ENCODE assay signal across 8 cellular contexts in the genomic region with DNA sequence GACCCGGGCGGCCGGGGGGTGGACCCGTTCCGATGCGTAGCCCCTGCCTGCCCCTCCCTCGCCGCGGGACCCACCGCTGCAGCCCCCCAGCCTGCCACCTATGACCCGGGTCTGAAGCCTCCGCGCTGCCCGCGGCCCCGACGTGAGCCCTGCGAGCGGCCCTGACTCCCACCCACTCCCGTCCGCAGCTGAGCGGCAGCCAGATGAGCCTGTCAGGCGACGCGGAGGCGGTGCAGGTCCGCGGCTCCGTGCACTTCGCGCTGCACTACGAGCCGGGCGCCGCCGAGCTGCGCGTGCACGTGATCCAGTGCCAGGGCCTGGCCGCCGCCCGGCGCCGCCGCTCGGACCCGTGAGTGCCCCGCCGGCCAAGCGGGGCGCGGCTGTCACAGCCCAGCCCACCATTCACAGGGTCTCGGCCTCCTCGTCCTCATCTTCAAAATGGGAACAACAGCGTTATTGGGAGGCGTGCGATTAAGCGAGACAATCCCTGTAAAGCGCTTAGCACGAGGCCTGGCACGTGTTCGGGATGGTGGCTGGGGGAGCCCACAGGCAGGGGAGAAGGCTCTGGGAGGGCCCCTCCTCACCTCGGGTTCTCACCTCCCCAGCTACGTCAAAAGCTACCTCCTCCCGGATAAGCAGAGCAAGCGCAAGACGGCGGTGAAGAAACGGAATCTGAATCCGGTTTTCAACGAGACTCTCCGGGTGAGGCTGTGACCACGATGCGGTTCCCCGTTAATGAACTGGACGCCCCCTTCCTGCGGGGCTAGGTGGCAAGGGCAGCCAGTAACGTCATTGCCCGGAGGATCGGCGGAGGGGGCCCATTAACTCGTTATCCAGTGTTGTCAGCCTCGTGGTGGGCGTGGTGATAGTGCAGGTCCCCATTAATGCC. TPM values are rescaled to one million over a fixed set of nuclear protein-coding genes. Genes with fewer than 3 reads are reported as not detected.
DNase-seq lines count a peak whose midpoint lies in the region; ATAC-seq, FAIRE-seq and TF ChIP-seq lines count a peak whose summit lies in the region.

No MANE protein-coding gene starts in this region.

- H3K4me2 ChIP-seq in GM12878 (ENCODE audit: control insufficient read depth, insufficient read depth) = peak overlapping the region; percentile 71; the same call in 1 of the 2 replicates

- BruUV-seq in GM12878 (replicated peaks; lab: Mats Ljungman, UMichigan) = no TSS peak

- CTCF ChIA-PET in CD4-positive, alpha-beta T cell (lab: Charles Lee) = interaction anchor here (1.3 kb wide), 1 partner anchor 7 kb away, joined by 4 read pairs; no protein-coding TSS in a partner anchor
- CTCF ChIA-PET in GM12878 (lab: Yijun Ruan, JAX) = interaction anchor here (1.3 kb wide), 1 partner anchor 37 kb away, joined by 3 read pairs; no protein-coding TSS in a partner anchor

- SMC1A ChIA-PET in GM12878 (lab: Charles Lee; ENCODE audit: uncharacterized antibody, unreplicated experiment) = no interaction called here

- H3K9ac ChIP-seq in GM12878 (ENCODE audit: control insufficient read depth, insufficient read depth, low read length) = no peak overlapping the region

- no peaks in the 10 kb centered on the region for H3K9me3 Mint-ChIP-seq in CD4-positive, alpha-beta T cell

- H3K4me1 ChIP-seq in GM12878 (ENCODE audit: control insufficient read depth, insufficient read depth, low read length) = no peaks in the 10 kb centered on the region; the same call in 1 of the 2 replicates
- peaks cover 0 to 63% (median 29%) of the 10 kb centered on the region in 6 donors for H3K4me1 ChIP-seq in spleen

- H3K9me3 ChIP-seq in CD4-positive, alpha-beta T cell (ENCODE audit: control insufficient read depth, low read length) = no peaks in the 10 kb centered on the region
- H3K9me3 ChIP-seq in GM12878 (replicated peaks; ENCODE audit: control insufficient read depth, insufficient read depth, low read length) = no peaks in the 10 kb centered on the region
- H3K9me3 ChIP-seq in spleen = no peaks in the 10 kb centered on the region

- FAIRE-seq in GM12878 (lab: Jason Lieb, UNC) = no peak

- peak in 1 of 10 experiments; percentile 11 for DNase-seq in CD4-positive, alpha-beta T cell
- DNase-seq in NCI-H1105 treated with DMSO at 0.1 percent for 48 hours (lab: John Stamatoyannopoulos, UW) (peak; percentile 81), GM12878 (ENCODE audit: low read depth, low spot score) (no peak), iPS-NIHi11 (ENCODE audit: low spot score) (peak; percentile 82), spleen (peak; percentile 85), NK-92 (lab: John Stamatoyannopoulos, UW; ENCODE audit: unreplicated experiment) (no peak)

- H3K79me2 ChIP-seq in GM12878 (ENCODE audit: control insufficient read depth, insufficient read depth, low read length) = no peaks in the 10 kb centered on the region

- RAD21 ChIA-PET in GM12878 (lab: Charles Lee; ENCODE audit: unreplicated experiment) = no interaction called here

- H3K4me3 Mint-ChIP-seq in CD4-positive, alpha-beta T cell = no peak overlapping the region

- no peak for TF ChIP-seq EP300 in GM12878 (IDR thresholded peaks at IDR 0.05; ENCODE audit: borderline replicate concordance in 1 of 2, control insufficient read depth in 1 of 2, low read depth in 2 of 2, low read length in 2 of 2)

- peak; percentile 75 for ATAC-seq in CD4-positive, alpha-beta T cell (ENCODE audit: poor library complexity)
- ATAC-seq in GM12878 (no peak), GM18909 (IDR thresholded peaks at IDR 0.05; ENCODE audit: poor library complexity, unreplicated experiment) (no peak), GM19035 (IDR thresholded peaks at IDR 0.05; ENCODE audit: unreplicated experiment) (no peak)

- no peak overlapping the region for H3K4me3 ChIP-seq in GM12878
- H3K4me3 ChIP-seq in spleen = peak overlapping the region; percentile 14 to 67 (median 32)

- H3K27ac ChIP-seq in CD4-positive, alpha-beta T cell (ENCODE audit: low read depth, low read length) = no peak overlapping the region
- H3K27ac ChIP-seq in GM12878 (ENCODE audit: control insufficient read depth, insufficient read depth) (no peak overlapping the region), spleen (peak overlapping the region in 1 of 8 donors; percentile 42)

- TF ChIP-seq CTCF in CD4-positive, alpha-beta T cell (IDR thresholded peaks at IDR 0.05) = no peak
- TF ChIP-seq CTCF in GM12878 (IDR thresholded peaks at IDR 0.05 in 2 of 3, conservative IDR thresholded peaks at IDR 0.05 in 1 of 3; ENCODE audit: control insufficient read depth in 2 of 3, extremely low read depth in 1 of 3, insufficient read depth in 1 of 3, low read depth in 3 of 3, low read length in 3 of 3) (no peak), spleen (IDR thresholded peaks at IDR 0.05 in 8 of 11, conservative IDR thresholded peaks at IDR 0.05 in 3 of 11) (no peak)

- no peaks in the 10 kb centered on the region for H3K27me3 Mint-ChIP-seq in CD4-positive, alpha-beta T cell

- WGBS in GM12878 (ENCODE audit: insufficient coverage, insufficient replicate concordance, low lambda C conversion rate, missing lambda C conversion rate) = 67% methylated on average over 84 of the region's 84 CpGs
- 53 to 76% (median 58%) methylated on average over 64 to 84 of the region's 84 CpGs for WGBS in spleen, 5 donors

- peaks cover 16% of the 10 kb centered on the region for H3K4me1 Mint-ChIP-seq in CD4-positive, alpha-beta T cell (ENCODE audit: low read depth)

- H3K27ac Mint-ChIP-seq in CD4-positive, alpha-beta T cell = no peak overlapping the region

- no peak overlapping the region for H2AFZ ChIP-seq in GM12878 (ENCODE audit: control insufficient read depth, low read depth, low read length)

- TF ChIP-seq RAD21 in GM12878 (IDR thresholded peaks at IDR 0.05; ENCODE audit: insufficient read depth, low read depth, low read length) = no peak

- H3K27me3 ChIP-seq in CD4-positive, alpha-beta T cell (ENCODE audit: control insufficient read depth, insufficient read depth, low read length) = no peaks in the 10 kb centered on the region
- H3K27me3 ChIP-seq in GM12878 (replicated peaks in 1 of 2; ENCODE audit: control insufficient read depth in 2 of 2, insufficient read depth in 2 of 2, low read length in 1 of 2) = no peaks in the 10 kb centered on the region
- H3K27me3 ChIP-seq in spleen (replicated peaks in 1 of 7) = peaks cover 0 to 23% (median 0%) of the 10 kb centered on the region in 7 donors

- POLR2A ChIA-PET in CD4-positive, alpha-beta T cell (lab: Charles Lee) = interaction anchor here (1.2 to 1.4 kb wide), 4 partner anchors 7 to 17 kb away, joined by 3 to 13 read pairs (median 6); partner anchors contain the start of gene SYTL1
- POLR2A ChIA-PET in GM12878 (lab: Charles Lee) = no interaction called here

- no peaks in the 10 kb centered on the region for H4K20me1 ChIP-seq in GM12878 (ENCODE audit: control insufficient read depth, insufficient read depth)

- no peaks in the 10 kb centered on the region for H3K36me3 ChIP-seq in GM12878 (ENCODE audit: control insufficient read depth in 2 of 2, insufficient read depth in 2 of 2, low read length in 1 of 2)
- H3K36me3 ChIP-seq in spleen = peaks cover 0 to 96% (median 44%) of the 10 kb centered on the region in 6 donors

- TF ChIP-seq POLR2A in GM12878 (IDR thresholded peaks at IDR 0.05; ENCODE audit: low read depth, low read length) = no peak
- no peak for TF ChIP-seq POLR2A in spleen (IDR thresholded peaks at IDR 0.05)

- peaks cover 33% of the 10 kb centered on the region for H3K36me3 Mint-ChIP-seq in CD4-positive, alpha-beta T cell (ENCODE audit: low read depth)

- in situ Hi-C loops in GM12878 (cut with MboI) = no loop called here

- intact Hi-C loops in CD4-positive, alpha-beta T cell (cut with DNase I, micrococcal nuclease) = loop anchor here (1.0 to 10.0 kb wide), 2 partner anchors 9 to 1205 kb away; partner anchors contain the start of gene TRNAU1AP (in 1 of the 2)
- intact Hi-C loops in GM12878 (cut with micrococcal nuclease; ENCODE audit: unreplicated experiment) = no loop called here
- intact Hi-C loops in spleen (cut with DNase I; ENCODE audit: low total_unique reads) = no loop called here

RNA-seq across cellular contexts. Expression of gene SYTL1, which starts 8.2 kb away (rescaled TPM):
- 100 to 1,000 TPM; 135 to 140 TPM for total RNA-seq in CD4-positive, alpha-beta T cell
- 12.0 and 13.7 TPM in 2 replicates for total RNA-seq in GM12878 (2013; cell fraction: nucleolus; rRNA removed)
- total RNA-seq in GM12878 (2014; rRNA removed) (37.2 and 42.5 TPM in 2 replicates), GM12878 (2014; rRNA removed; fragmentation: Illumina TruSeq; extraction: Trizol) (6.2 and 8.1 TPM in 2 replicates), GM12878 (2021) (37.5 and 38.6 TPM in 2 replicates), spleen (10 to 100 TPM; 54.9 to 97.0 (median 63.2) TPM)
- 13.8 TPM for polyA plus RNA-seq in GM12878 (2011; ENCODE audit: low read depth)
- polyA plus RNA-seq in GM12878 (2011; rRNA removed) (1.5 and 2.7 TPM in 2 replicates), GM12878 (2014; fragmentation: Illumina TruSeq; extraction: Trizol) (1.2 and 3.7 TPM in 2 replicates), GM12878 (2014; fragmentation: Nextera tagmentation; extraction: Ambion mirVana) (1 to 10 TPM in 1 of 2 experiments, under 1 TPM in 1; 0.72 to 3.5 TPM), GM12878 (2014; rRNA removed) (45.6 and 59.4 TPM in 2 replicates), GM12878 (2016; fragmentation: Nextera tagmentation; extraction: Ambion mirVana) (10 to 100 TPM; 21.5 to 33.9 TPM), spleen (100 to 1,000 TPM; 111 to 208 (median 159) TPM)
- 4.7 and 7.5 TPM in 2 replicates for polyA plus RNA-seq in GM12878 (2011; cell fraction: cytosol; rRNA removed)
- 55.7 and 74.6 TPM in 2 replicates for polyA plus RNA-seq in GM12878 (2011; cell fraction: nucleus; rRNA removed)
- polyA plus RNA-seq in GM12878 (2012) = 31.4 and 46.3 TPM in 2 replicates
- polyA minus RNA-seq in GM12878 (2011; rRNA and poly(A)+ RNA removed) = 3.4 and 3.9 TPM in 2 replicates
- 1.1 and 1.7 TPM in 2 replicates for polyA minus RNA-seq in GM12878 (2011; cell fraction: cytosol; rRNA and poly(A)+ RNA removed)
- polyA minus RNA-seq in GM12878 (2011; cell fraction: nucleus; rRNA and poly(A)+ RNA removed) = 5.9 and 6.8 TPM in 2 replicates

RNA-seq across cellular contexts. Expression of gene MAP3K6, which starts 16.7 kb away (rescaled TPM):
- total RNA-seq in CD4-positive, alpha-beta T cell = 1 to 10 TPM; 8.5 to 8.8 TPM
- total RNA-seq in GM12878 (2013; cell fraction: nucleolus; rRNA removed) = 3.9 and 6.4 TPM in 2 replicates
- total RNA-seq in GM12878 (2014; rRNA removed) (1.5 and 3.4 TPM in 2 replicates), GM12878 (2014; rRNA removed; fragmentation: Illumina TruSeq; extraction: Trizol) (0.31 and 0.83 TPM in 2 replicates), GM12878 (2021) (1.6 and 2.5 TPM in 2 replicates), spleen (10 to 100 TPM; 20.4 to 55.0 (median 38.0) TPM)
- 0.71 TPM for polyA plus RNA-seq in GM12878 (2011; ENCODE audit: low read depth)
- polyA plus RNA-seq in GM12878 (2011; rRNA removed) (0.69 and 1.2 TPM in 2 replicates), GM12878 (2014; fragmentation: Illumina TruSeq; extraction: Trizol) (0.03 and 0.37 TPM in 2 replicates), GM12878 (2014; fragmentation: Nextera tagmentation; extraction: Ambion mirVana) (under 1 TPM in 1 of 2 experiments, not detected in 1; 0.15 TPM), GM12878 (2014; rRNA removed) (0.60 and 1.6 TPM in 2 replicates), GM12878 (2016; fragmentation: Nextera tagmentation; extraction: Ambion mirVana) (1 to 10 TPM; 1.3 to 1.5 TPM), spleen (10 to 100 TPM; 20.3 to 31.7 (median 29.6) TPM)
- polyA plus RNA-seq in GM12878 (2011; cell fraction: cytosol; rRNA removed) = 1.5 and 2.2 TPM in 2 replicates
- 9.2 and 13.9 TPM in 2 replicates for polyA plus RNA-seq in GM12878 (2011; cell fraction: nucleus; rRNA removed)
- 2.2 and 2.3 TPM in 2 replicates for polyA plus RNA-seq in GM12878 (2012)
- 0.59 and 0.67 TPM in 2 replicates for polyA minus RNA-seq in GM12878 (2011; rRNA and poly(A)+ RNA removed)
- 0.40 and 2.0 TPM in 2 replicates for polyA minus RNA-seq in GM12878 (2011; cell fraction: cytosol; rRNA and poly(A)+ RNA removed)
- polyA minus RNA-seq in GM12878 (2011; cell fraction: nucleus; rRNA and poly(A)+ RNA removed) = 2.2 and 2.9 TPM in 2 replicates

RNA-seq across cellular contexts. Expression of gene FCN3, which starts 24.6 kb away (rescaled TPM):
- not detected for total RNA-seq in CD4-positive, alpha-beta T cell
- total RNA-seq in GM12878 (2013; cell fraction: nucleolus; rRNA removed) = not detected in 2 replicates
- total RNA-seq in GM12878 (2014; rRNA removed) (not detected in 2 replicates), GM12878 (2014; rRNA removed; fragmentation: Illumina TruSeq; extraction: Trizol) (not detected in 2 replicates), GM12878 (2021) (0.28 and 0.32 TPM in 2 replicates), spleen (10 to 100 TPM in 3 of 7 donors, 1 to 10 TPM in 4; 4.4 to 21.7 (median 7.7) TPM)
- polyA plus RNA-seq in GM12878 (2011; ENCODE audit: low read depth) = not detected
- polyA plus RNA-seq in GM12878 (2011; rRNA removed) (not detected in 2 replicates), GM12878 (2014; fragmentation: Illumina TruSeq; extraction: Trizol) (not detected in 2 replicates), GM12878 (2014; fragmentation: Nextera tagmentation; extraction: Ambion mirVana) (not detected), GM12878 (2014; rRNA removed) (not detected in 2 replicates), GM12878 (2016; fragmentation: Nextera tagmentation; extraction: Ambion mirVana) (not detected), spleen (10 to 100 TPM in 2 of 3 donors, 1 to 10 TPM in 1; 3.7 to 14.4 (median 11.7) TPM)
- polyA plus RNA-seq in GM12878 (2011; cell fraction: cytosol; rRNA removed) = not detected in 2 replicates
- 0.12 TPM in 1 of 2 replicates, not detected in the other for polyA plus RNA-seq in GM12878 (2011; cell fraction: nucleus; rRNA removed)
- not detected in 2 replicates for polyA plus RNA-seq in GM12878 (2012)
- polyA minus RNA-seq in GM12878 (2011; rRNA and poly(A)+ RNA removed) = not detected in 2 replicates
- not detected in 2 replicates for polyA minus RNA-seq in GM12878 (2011; cell fraction: cytosol; rRNA and poly(A)+ RNA removed)
- polyA minus RNA-seq in GM12878 (2011; cell fraction: nucleus; rRNA and poly(A)+ RNA removed) = not detected in 2 replicates

RNA-seq across cellular contexts. Expression of gene TMEM222, which starts 28.1 kb away (rescaled TPM):
- 10 to 100 TPM; 21.8 to 22.5 TPM for total RNA-seq in CD4-positive, alpha-beta T cell
- total RNA-seq in GM12878 (2013; cell fraction: nucleolus; rRNA removed) = 23.2 and 27.7 TPM in 2 replicates
- total RNA-seq in GM12878 (2014; rRNA removed) (29.1 and 38.0 TPM in 2 replicates), GM12878 (2014; rRNA removed; fragmentation: Illumina TruSeq; extraction: Trizol) (22.5 and 23.9 TPM in 2 replicates), GM12878 (2021) (39.3 TPM in 2 replicates), spleen (10 to 100 TPM; 25.4 to 33.2 (median 31.6) TPM)
- 18.6 TPM for polyA plus RNA-seq in GM12878 (2011; ENCODE audit: low read depth)
- polyA plus RNA-seq in GM12878 (2011; rRNA removed) (12.5 and 27.5 TPM in 2 replicates), GM12878 (2014; fragmentation: Illumina TruSeq; extraction: Trizol) (11.4 and 32.9 TPM in 2 replicates), GM12878 (2014; fragmentation: Nextera tagmentation; extraction: Ambion mirVana) (1 to 10 TPM; 3.8 to 7.8 TPM), GM12878 (2014; rRNA removed) (43.5 and 53.2 TPM in 2 replicates), GM12878 (2016; fragmentation: Nextera tagmentation; extraction: Ambion mirVana) (10 to 100 TPM; 41.1 to 42.4 TPM), spleen (10 to 100 TPM; 31.4 to 38.9 (median 34.1) TPM)
- polyA plus RNA-seq in GM12878 (2011; cell fraction: cytosol; rRNA removed) = 39.1 and 56.9 TPM in 2 replicates
- polyA plus RNA-seq in GM12878 (2011; cell fraction: nucleus; rRNA removed) = 91.8 and 102 TPM in 2 replicates
- polyA plus RNA-seq in GM12878 (2012) = 26.1 and 32.9 TPM in 2 replicates
- polyA minus RNA-seq in GM12878 (2011; rRNA and poly(A)+ RNA removed) = 35.2 and 41.6 TPM in 2 replicates
- 9.5 and 17.5 TPM in 2 replicates for polyA minus RNA-seq in GM12878 (2011; cell fraction: cytosol; rRNA and poly(A)+ RNA removed)
- 17.0 and 23.7 TPM in 2 replicates for polyA minus RNA-seq in GM12878 (2011; cell fraction: nucleus; rRNA and poly(A)+ RNA removed)

RNA-seq across cellular contexts. Expression of gene CD164L2, which starts 33.1 kb away (rescaled TPM):
- total RNA-seq in CD4-positive, alpha-beta T cell = not detected
- total RNA-seq in GM12878 (2013; cell fraction: nucleolus; rRNA removed) = not detected in 2 replicates
- total RNA-seq in GM12878 (2014; rRNA removed) = not detected in 2 replicates
- not detected in 2 replicates for total RNA-seq in GM12878 (2014; rRNA removed; fragmentation: Illumina TruSeq; extraction: Trizol)
- total RNA-seq in GM12878 (2021) = not detected in 2 replicates
- polyA plus RNA-seq in GM12878 (2011; ENCODE audit: low read depth) = not detected
- not detected in 2 replicates for polyA plus RNA-seq in GM12878 (2011; rRNA removed)
- polyA plus RNA-seq in GM12878 (2011; cell fraction: cytosol; rRNA removed) = not detected in 2 replicates
- polyA plus RNA-seq in GM12878 (2011; cell fraction: nucleus; rRNA removed) = not detected in 2 replicates
- polyA plus RNA-seq in GM12878 (2012) = 0.07 TPM in 1 of 2 replicates, not detected in the other
- polyA plus RNA-seq in GM12878 (2014; fragmentation: Illumina TruSeq; extraction: Trizol) = not detected in 2 replicates
- polyA plus RNA-seq in GM12878 (2014; fragmentation: Nextera tagmentation; extraction: Ambion mirVana) = not detected
- not detected in 2 replicates for polyA plus RNA-seq in GM12878 (2014; rRNA removed)
- not detected for polyA plus RNA-seq in GM12878 (2016; fragmentation: Nextera tagmentation; extraction: Ambion mirVana)
- not detected in 2 replicates for polyA minus RNA-seq in GM12878 (2011; rRNA and poly(A)+ RNA removed)
- polyA minus RNA-seq in GM12878 (2011; cell fraction: cytosol; rRNA and poly(A)+ RNA removed) = not detected in 2 replicates
- polyA minus RNA-seq in GM12878 (2011; cell fraction: nucleus; rRNA and poly(A)+ RNA removed) = not detected in 2 replicates
- not detected for total RNA-seq in spleen
- under 1 TPM in 1 of 3 donors, not detected in 2; 0.06 TPM for polyA plus RNA-seq in spleen

Comparison
In these comparisons a context has a peak if more than half of its experiments do, and no peak if none do; other contexts are left out.
1. DNase-seq: peak in NCI-H1105 treated with DMSO at 0.1 percent for 48 hours (single experiment), iPS-NIHi11 (single experiment) and spleen (single experiment); none in GM12878 (single experiment) and NK-92 (single experiment).
2. RNA of gene FCN3, which starts 24.6 kb away (total RNA-seq): 4.4 to 21.7 TPM in spleen; not detected in CD4-positive, alpha-beta T cell and 0.28 to 0.32 TPM in GM12878; every median in the first group is over 4 times any median in the second.
3. intact Hi-C loops: an anchor here in CD4-positive, alpha-beta T cell (1.0 to 10.0 kb wide); none called in GM12878 and spleen.